In the genomic region with DNA sequence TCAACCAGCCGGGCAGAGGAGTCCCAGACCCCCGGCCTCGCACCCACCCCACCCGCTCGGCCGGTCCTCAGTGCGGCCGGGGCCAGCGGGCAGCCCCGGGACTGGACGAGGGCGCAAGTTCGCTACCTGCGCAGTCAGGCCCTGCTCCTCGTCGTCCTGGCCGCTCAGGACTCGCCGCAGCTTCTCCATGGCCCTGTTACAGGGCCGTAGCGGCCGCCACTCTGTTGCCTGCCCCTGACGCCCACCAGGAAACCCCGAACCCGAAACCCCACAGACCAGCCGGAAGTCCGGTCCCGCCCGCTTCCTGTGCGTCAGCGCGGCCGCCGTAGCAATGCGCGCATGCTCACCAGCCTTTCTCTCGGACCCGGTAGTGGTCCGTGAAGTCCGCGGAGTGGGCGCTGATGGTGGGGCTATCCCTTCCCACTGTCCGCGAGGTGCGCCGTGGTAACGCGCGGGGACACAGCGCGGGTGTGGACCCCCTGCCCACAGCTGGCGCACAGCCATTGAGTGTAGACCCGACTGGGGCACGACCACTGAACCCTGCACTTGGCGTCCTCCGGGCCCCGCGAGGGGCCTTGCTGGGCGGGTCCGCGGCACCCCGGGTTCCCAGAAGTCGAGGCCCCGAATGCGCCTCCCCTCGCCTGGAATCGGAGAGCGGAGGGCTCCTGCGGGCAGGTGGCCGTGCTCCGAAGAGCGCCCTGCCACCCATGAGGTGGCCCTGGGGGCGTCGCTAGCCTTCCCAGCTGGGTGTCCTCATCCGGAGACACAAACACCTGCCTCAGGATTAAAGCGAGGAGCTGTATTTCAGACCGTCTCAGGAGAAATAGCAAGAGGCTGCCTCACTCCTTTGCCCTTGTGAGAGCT, we compare ENCODE assay signal across 1 cellular context.
TF ChIP-seq lines count a peak whose summit lies in the region.

A gene (minus strand): TSS at position 253 of the 864 bp plus-strand sequence. CDS start 64 bp downstream, at position 189.

TF ChIP-seq in K562, 482 proteins besides CTCF, POLR2A, EP300 and RAD21 (continued from another document and continues in another):
- TF ChIP-seq RBM34 (IDR thresholded peaks at IDR 0.05; ENCODE audit: borderline replicate concordance, insufficient read depth, low read length) (peak; percentile 63; the same call in 1 of the 2 replicates), NBN (IDR thresholded peaks at IDR 0.05; ENCODE audit: low read depth) (no peak), POLR2AphosphoS5 (IDR thresholded peaks at IDR 0.05; ENCODE audit: control insufficient read depth, insufficient read depth, low read depth, low read length) (peak; percentile 91), SPI1 (IDR thresholded peaks at IDR 0.05; ENCODE audit: borderline replicate concordance, low read depth, low read length) (peak; percentile 26; the same call in 1 of the 2 replicates), ZNF766 (CRISPR knock-in tag; conservative IDR thresholded peaks at IDR 0.05) (no peak), TAF9B (IDR thresholded peaks at IDR 0.05; ENCODE audit: partially characterized antibody) (peak; percentile 80), ZNF586 (CRISPR knock-in tag; conservative IDR thresholded peaks at IDR 0.05) (no peak), ZNF717 (CRISPR knock-in tag; IDR thresholded peaks at IDR 0.05) (no peak), C11orf30 (IDR thresholded peaks at IDR 0.05; ENCODE audit: low read depth) (peak; percentile 82), TRIM28 (IDR thresholded peaks at IDR 0.05) (peak; percentile 89), SRSF1 (IDR thresholded peaks at IDR 0.05; ENCODE audit: low read depth, low read length) (no peak), SIN3A (IDR thresholded peaks at IDR 0.05; ENCODE audit: borderline replicate concordance in 2 of 2, control insufficient read depth in 1 of 2, low read depth in 2 of 2, low read length in 2 of 2) (peak; percentile 64 to 87; a peak in 3 of 4 replicates), HNRNPK (IDR thresholded peaks at IDR 0.05; ENCODE audit: low read depth, low read length, poor library complexity, severe bottlenecking) (no peak), FIP1L1 (IDR thresholded peaks at IDR 0.05; ENCODE audit: low read depth, low read length, poor library complexity, severe bottlenecking) (peak; percentile 88), HDAC1 (IDR thresholded peaks at IDR 0.05) (peak in 1 of 2 experiments; percentile 84; a peak in 2 of 4 replicates), GABPB1 (CRISPR knock-in tag; IDR thresholded peaks at IDR 0.05) (peak; percentile 91), SMARCB1 (IDR thresholded peaks at IDR 0.05; ENCODE audit: insufficient read length, low read depth) (no peak), ZFP30 (CRISPR knock-in tag; IDR thresholded peaks at IDR 0.05; ENCODE audit: borderline replicate concordance) (no peak), COPS2 (conservative IDR thresholded peaks at IDR 0.05) (no peak), ZNF3 (CRISPR knock-in tag; IDR thresholded peaks at IDR 0.05) (no peak), ZNF316 (IDR thresholded peaks at IDR 0.05) (peak; percentile 94), NR2F6 (CRISPR knock-in tag; IDR thresholded peaks at IDR 0.05) (no peak), CHD4 (IDR thresholded peaks at IDR 0.05; ENCODE audit: insufficient read depth, insufficient replicate concordance, low read depth, low read length, poor library complexity, severe bottlenecking) (no peak), PHF20 (IDR thresholded peaks at IDR 0.05; ENCODE audit: partially characterized antibody) (peak; percentile 90), RFX7 (CRISPR knock-in tag; IDR thresholded peaks at IDR 0.05) (no peak), SAFB (IDR thresholded peaks at IDR 0.05; ENCODE audit: borderline replicate concordance, low read depth, low read length) (peak; percentile 91), IFI16 (CRISPR knock-in tag; IDR thresholded peaks at IDR 0.05) (no peak), ETV1 (tag; conservative IDR thresholded peaks at IDR 0.05; ENCODE audit: low read depth) (peak; percentile 88), HEY1 (CRISPR knock-in tag; IDR thresholded peaks at IDR 0.05; ENCODE audit: borderline replicate concordance) (no peak), HNRNPLL (IDR thresholded peaks at IDR 0.05; ENCODE audit: low read depth, low read length, poor library complexity, severe bottlenecking) (peak; percentile 64), CHD1 (IDR thresholded peaks at IDR 0.05; ENCODE audit: low read length) (peak; percentile 40), ZBED1 (IDR thresholded peaks at IDR 0.05) (no peak), XRCC5 (IDR thresholded peaks at IDR 0.05; ENCODE audit: low read depth, low read length) (no peak), OTX1 (CRISPR knock-in tag; IDR thresholded peaks at IDR 0.05) (peak; percentile 5; the same call in 1 of the 2 replicates), ZKSCAN1 (IDR thresholded peaks at IDR 0.05; ENCODE audit: low read depth, low read length) (no peak)
- TF ChIP-seq, protein P1, sequence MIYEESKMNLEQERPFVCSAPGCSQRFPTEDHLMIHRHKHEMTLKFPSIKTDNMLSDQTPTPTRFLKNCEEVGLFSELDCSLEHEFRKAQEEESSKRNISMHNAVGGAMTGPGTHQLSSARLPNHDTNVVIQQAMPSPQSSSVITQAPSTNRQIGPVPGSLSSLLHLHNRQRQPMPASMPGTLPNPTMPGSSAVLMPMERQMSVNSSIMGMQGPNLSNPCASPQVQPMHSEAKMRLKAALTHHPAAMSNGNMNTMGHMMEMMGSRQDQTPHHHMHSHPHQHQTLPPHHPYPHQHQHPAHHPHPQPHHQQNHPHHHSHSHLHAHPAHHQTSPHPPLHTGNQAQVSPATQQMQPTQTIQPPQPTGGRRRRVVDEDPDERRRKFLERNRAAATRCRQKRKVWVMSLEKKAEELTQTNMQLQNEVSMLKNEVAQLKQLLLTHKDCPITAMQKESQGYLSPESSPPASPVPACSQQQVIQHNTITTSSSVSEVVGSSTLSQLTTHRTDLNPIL (CRISPR knock-in tag; IDR thresholded peaks at IDR 0.05), result no peak
- TF ChIP-seq, protein P2, sequence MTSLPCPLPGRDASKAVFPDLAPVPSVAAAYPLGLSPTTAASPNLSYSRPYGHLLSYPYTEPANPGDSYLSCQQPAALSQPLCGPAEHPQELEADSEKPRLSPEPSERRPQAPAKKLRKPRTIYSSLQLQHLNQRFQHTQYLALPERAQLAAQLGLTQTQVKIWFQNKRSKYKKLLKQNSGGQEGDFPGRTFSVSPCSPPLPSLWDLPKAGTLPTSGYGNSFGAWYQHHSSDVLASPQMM (CRISPR knock-in tag; IDR thresholded peaks at IDR 0.05), result no peak
- TF ChIP-seq, protein P3, sequence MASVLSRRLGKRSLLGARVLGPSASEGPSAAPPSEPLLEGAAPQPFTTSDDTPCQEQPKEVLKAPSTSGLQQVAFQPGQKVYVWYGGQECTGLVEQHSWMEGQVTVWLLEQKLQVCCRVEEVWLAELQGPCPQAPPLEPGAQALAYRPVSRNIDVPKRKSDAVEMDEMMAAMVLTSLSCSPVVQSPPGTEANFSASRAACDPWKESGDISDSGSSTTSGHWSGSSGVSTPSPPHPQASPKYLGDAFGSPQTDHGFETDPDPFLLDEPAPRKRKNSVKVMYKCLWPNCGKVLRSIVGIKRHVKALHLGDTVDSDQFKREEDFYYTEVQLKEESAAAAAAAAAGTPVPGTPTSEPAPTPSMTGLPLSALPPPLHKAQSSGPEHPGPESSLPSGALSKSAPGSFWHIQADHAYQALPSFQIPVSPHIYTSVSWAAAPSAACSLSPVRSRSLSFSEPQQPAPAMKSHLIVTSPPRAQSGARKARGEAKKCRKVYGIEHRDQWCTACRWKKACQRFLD (CRISPR knock-in tag; IDR thresholded peaks at IDR 0.05), result no peak
- TF ChIP-seq, protein P4, sequence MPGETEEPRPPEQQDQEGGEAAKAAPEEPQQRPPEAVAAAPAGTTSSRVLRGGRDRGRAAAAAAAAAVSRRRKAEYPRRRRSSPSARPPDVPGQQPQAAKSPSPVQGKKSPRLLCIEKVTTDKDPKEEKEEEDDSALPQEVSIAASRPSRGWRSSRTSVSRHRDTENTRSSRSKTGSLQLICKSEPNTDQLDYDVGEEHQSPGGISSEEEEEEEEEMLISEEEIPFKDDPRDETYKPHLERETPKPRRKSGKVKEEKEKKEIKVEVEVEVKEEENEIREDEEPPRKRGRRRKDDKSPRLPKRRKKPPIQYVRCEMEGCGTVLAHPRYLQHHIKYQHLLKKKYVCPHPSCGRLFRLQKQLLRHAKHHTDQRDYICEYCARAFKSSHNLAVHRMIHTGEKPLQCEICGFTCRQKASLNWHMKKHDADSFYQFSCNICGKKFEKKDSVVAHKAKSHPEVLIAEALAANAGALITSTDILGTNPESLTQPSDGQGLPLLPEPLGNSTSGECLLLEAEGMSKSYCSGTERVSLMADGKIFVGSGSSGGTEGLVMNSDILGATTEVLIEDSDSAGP (CRISPR knock-in tag; IDR thresholded peaks at IDR 0.05), result 0 out of 2 replicates have a peak, but pooled peaks have one; percentile 43
- TF ChIP-seq, protein P5, sequence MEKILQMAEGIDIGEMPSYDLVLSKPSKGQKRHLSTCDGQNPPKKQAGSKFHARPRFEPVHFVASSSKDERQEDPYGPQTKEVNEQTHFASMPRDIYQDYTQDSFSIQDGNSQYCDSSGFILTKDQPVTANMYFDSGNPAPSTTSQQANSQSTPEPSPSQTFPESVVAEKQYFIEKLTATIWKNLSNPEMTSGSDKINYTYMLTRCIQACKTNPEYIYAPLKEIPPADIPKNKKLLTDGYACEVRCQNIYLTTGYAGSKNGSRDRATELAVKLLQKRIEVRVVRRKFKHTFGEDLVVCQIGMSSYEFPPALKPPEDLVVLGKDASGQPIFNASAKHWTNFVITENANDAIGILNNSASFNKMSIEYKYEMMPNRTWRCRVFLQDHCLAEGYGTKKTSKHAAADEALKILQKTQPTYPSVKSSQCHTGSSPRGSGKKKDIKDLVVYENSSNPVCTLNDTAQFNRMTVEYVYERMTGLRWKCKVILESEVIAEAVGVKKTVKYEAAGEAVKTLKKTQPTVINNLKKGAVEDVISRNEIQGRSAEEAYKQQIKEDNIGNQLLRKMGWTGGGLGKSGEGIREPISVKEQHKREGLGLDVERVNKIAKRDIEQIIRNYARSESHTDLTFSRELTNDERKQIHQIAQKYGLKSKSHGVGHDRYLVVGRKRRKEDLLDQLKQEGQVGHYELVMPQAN (IDR thresholded peaks at IDR 0.05; ENCODE audit: borderline replicate concordance), result 0 out of 2 replicates have a peak, but pooled peaks have one; percentile 70
- TF ChIP-seq, protein P6, sequence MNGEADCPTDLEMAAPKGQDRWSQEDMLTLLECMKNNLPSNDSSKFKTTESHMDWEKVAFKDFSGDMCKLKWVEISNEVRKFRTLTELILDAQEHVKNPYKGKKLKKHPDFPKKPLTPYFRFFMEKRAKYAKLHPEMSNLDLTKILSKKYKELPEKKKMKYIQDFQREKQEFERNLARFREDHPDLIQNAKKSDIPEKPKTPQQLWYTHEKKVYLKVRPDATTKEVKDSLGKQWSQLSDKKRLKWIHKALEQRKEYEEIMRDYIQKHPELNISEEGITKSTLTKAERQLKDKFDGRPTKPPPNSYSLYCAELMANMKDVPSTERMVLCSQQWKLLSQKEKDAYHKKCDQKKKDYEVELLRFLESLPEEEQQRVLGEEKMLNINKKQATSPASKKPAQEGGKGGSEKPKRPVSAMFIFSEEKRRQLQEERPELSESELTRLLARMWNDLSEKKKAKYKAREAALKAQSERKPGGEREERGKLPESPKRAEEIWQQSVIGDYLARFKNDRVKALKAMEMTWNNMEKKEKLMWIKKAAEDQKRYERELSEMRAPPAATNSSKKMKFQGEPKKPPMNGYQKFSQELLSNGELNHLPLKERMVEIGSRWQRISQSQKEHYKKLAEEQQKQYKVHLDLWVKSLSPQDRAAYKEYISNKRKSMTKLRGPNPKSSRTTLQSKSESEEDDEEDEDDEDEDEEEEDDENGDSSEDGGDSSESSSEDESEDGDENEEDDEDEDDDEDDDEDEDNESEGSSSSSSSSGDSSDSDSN (IDR thresholded peaks at IDR 0.05; ENCODE audit: borderline replicate concordance in 1 of 2, low read depth in 2 of 2, low read length in 2 of 2), result peak; percentile 17 to 37; a peak in 1 of 4 replicates
- TF ChIP-seq, protein P7, sequence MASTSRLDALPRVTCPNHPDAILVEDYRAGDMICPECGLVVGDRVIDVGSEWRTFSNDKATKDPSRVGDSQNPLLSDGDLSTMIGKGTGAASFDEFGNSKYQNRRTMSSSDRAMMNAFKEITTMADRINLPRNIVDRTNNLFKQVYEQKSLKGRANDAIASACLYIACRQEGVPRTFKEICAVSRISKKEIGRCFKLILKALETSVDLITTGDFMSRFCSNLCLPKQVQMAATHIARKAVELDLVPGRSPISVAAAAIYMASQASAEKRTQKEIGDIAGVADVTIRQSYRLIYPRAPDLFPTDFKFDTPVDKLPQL (IDR thresholded peaks at IDR 0.05; ENCODE audit: extremely low read depth, insufficient read length), result no peak
